ENCODE assay signal across 8 cellular contexts in the genomic region with DNA sequence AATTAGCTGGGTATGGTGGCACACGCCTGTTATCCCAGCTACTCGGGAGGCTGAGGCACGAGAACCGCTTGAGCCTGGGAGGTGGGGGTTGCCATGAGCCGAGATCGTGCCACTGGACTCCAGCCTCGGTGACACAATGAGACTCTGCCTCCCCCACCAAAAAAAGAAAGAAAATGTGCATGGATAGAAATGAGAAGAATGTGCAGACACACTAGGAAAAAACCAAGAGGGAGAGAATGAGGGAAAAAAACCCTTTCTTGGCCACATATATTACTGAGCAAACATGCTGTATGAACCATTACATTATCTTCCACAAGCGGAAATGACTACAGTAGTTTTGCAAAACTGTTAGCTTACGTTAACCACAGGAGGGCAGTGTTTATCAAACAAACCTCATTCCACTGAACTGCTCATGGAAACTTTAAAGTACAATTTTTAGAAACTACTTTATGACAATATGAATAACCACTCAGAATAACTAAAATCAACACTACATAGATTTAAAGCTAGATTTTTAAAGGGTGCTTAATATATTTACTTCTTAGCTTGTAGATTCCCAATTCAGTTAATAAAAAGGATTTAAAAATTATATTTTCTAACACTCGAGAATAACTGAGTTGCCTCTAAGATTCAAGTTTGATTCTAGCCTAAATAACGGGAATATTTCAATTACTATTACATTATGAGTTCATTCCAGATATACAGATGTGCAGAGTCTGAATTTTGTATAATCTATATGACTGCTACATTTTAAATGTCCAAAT. TPM values are rescaled to one million over a fixed set of nuclear protein-coding genes. Genes with fewer than 3 reads are reported as not detected.
A peak's percentile ranks its signal among the peaks of the same experiment; 100 is the strongest.
DNase-seq lines count a peak whose midpoint lies in the region; ATAC-seq, FAIRE-seq and TF ChIP-seq lines count a peak whose summit lies in the region.

No MANE protein-coding gene starts in this region.

- H3K4me1 Mint-ChIP-seq in astrocyte (ENCODE audit: low read depth, unreplicated experiment) = peaks cover 15% of the 10 kb centered on the region

- DNase-seq in DMS 273 treated with DMSO at 0.1 percent for 48 hours (lab: John Stamatoyannopoulos, UW) (peak; percentile 20), GM19240 (ENCODE audit: insufficient read length, low spot score) (peak; percentile 35), HK-2 (ENCODE audit: unreplicated experiment) (peak; percentile 21), Peyer's patch (no peak), astrocyte (ENCODE audit: low read depth) (peak; percentile 91), hepatocyte (ENCODE audit: low spot score) (peak; percentile 74), small intestine (peak; percentile 75)

- H3K36me3 Mint-ChIP-seq in astrocyte (ENCODE audit: low read depth, unreplicated experiment) = no peaks in the 10 kb centered on the region

- H3K27ac Mint-ChIP-seq in astrocyte (ENCODE audit: unreplicated experiment) = peak overlapping the region; percentile 54

- 55% methylated on average over 11 of the region's 11 CpGs for WGBS in hepatocyte (ENCODE audit: low lambda C conversion rate, missing lambda C conversion rate)
- WGBS in small intestine, 3 donors = 32 to 48% (median 34%) methylated on average over 11 of the region's 11 CpGs

- no peak overlapping the region for H3K4me3 Mint-ChIP-seq in astrocyte (ENCODE audit: unreplicated experiment)

- H3K27me3 Mint-ChIP-seq in astrocyte (ENCODE audit: low read depth, unreplicated experiment) = no peaks in the 10 kb centered on the region

- H3K36me3 ChIP-seq in Peyer's patch (peaks cover 0 to 4% (median 0%) of the 10 kb centered on the region in 3 donors), astrocyte (ENCODE audit: insufficient read depth, low read length) (no peaks in the 10 kb centered on the region), hepatocyte (replicated peaks; ENCODE audit: insufficient read depth, low read depth) (no peaks in the 10 kb centered on the region), small intestine (ENCODE audit: control insufficient read depth in 2 of 2, insufficient read depth in 2 of 2, low read length in 2 of 2) (no peaks in the 10 kb centered on the region)

- H3K9me3 ChIP-seq in Peyer's patch (no peaks in the 10 kb centered on the region), astrocyte (ENCODE audit: insufficient read depth, low read depth, low read length) (no peaks in the 10 kb centered on the region), hepatocyte (ENCODE audit: low read depth) (no peaks in the 10 kb centered on the region), small intestine (ENCODE audit: control insufficient read depth, low read depth) (no peaks in the 10 kb centered on the region)

- no peaks in the 10 kb centered on the region for H3K9me2 ChIP-seq in hepatocyte (replicated peaks; ENCODE audit: insufficient read depth)

- no peak overlapping the region for H3K27ac ChIP-seq in Peyer's patch
- H3K27ac ChIP-seq in astrocyte (ENCODE audit: low read depth, low read length) = peak overlapping the region; percentile 59
- H3K27ac ChIP-seq in hepatocyte = peak overlapping the region; percentile 9
- H3K27ac ChIP-seq in small intestine (ENCODE audit: low read depth in 1 of 2, low read length in 1 of 2) = peak overlapping the region in 1 of 2 donors; percentile 41

- TF ChIP-seq POLR2A in Peyer's patch (IDR thresholded peaks at IDR 0.05) = no peak

- H3K4me2 ChIP-seq in astrocyte (ENCODE audit: low read length) (peak overlapping the region; percentile 71), hepatocyte (no peak overlapping the region)

- H3K9ac ChIP-seq in astrocyte (ENCODE audit: low read length) = peak overlapping the region; percentile 49

- H3K27me3 ChIP-seq in Peyer's patch (no peaks in the 10 kb centered on the region), astrocyte (ENCODE audit: insufficient read depth, low read length) (no peaks in the 10 kb centered on the region), hepatocyte (no peaks in the 10 kb centered on the region), small intestine (ENCODE audit: control insufficient read depth in 2 of 2, insufficient read depth in 2 of 2, low read length in 2 of 2) (no peaks in the 10 kb centered on the region)

- H3K79me2 ChIP-seq in astrocyte (ENCODE audit: insufficient read depth, low read length) (peaks cover 39% of the 10 kb centered on the region), hepatocyte (peaks cover 74% of the 10 kb centered on the region)

- H2AFZ ChIP-seq in astrocyte (ENCODE audit: low read depth, low read length) (peak overlapping the region; percentile 28), hepatocyte (no peak overlapping the region)

- H3K4me1 ChIP-seq in Peyer's patch (peaks cover 0 to 5% (median 2%) of the 10 kb centered on the region in 4 donors), astrocyte (ENCODE audit: insufficient read depth, low read length) (peaks cover 4% of the 10 kb centered on the region), hepatocyte (ENCODE audit: insufficient read depth) (no peaks in the 10 kb centered on the region), small intestine (ENCODE audit: control insufficient read depth in 2 of 2, insufficient read depth in 1 of 2, low read depth in 1 of 2, low read length in 1 of 2) (no peaks in the 10 kb centered on the region)

- no peak for ATAC-seq in GM18519 (IDR thresholded peaks at IDR 0.05; ENCODE audit: low FRiP score, unreplicated experiment)

- TF ChIP-seq CTCF in Peyer's patch (IDR thresholded peaks at IDR 0.05) = peak; percentile 52 to 90 (median 85)
- peak; percentile 63 for TF ChIP-seq CTCF in astrocyte (IDR thresholded peaks at IDR 0.05; ENCODE audit: insufficient read depth, low read depth, low read length)
- peak; percentile 80 for TF ChIP-seq CTCF in hepatocyte (IDR thresholded peaks at IDR 0.05; ENCODE audit: poor library complexity)

- H3K4me3 ChIP-seq in Peyer's patch = no peak overlapping the region
- no peak overlapping the region for H3K4me3 ChIP-seq in astrocyte (ENCODE audit: insufficient read depth, low read depth, low read length)
- no peak overlapping the region for H3K4me3 ChIP-seq in hepatocyte
- no peak overlapping the region for H3K4me3 ChIP-seq in small intestine (ENCODE audit: low read depth in 1 of 2, low read length in 2 of 2)

- no peaks in the 10 kb centered on the region for H3K9me3 Mint-ChIP-seq in astrocyte (ENCODE audit: unreplicated experiment)

- FAIRE-seq in astrocyte (lab: Jason Lieb, UNC) (peak; percentile 93), small intestine (lab: Jason Lieb, UNC) (peak; percentile 78)

- peaks cover 63% of the 10 kb centered on the region for H4K20me1 ChIP-seq in astrocyte (ENCODE audit: insufficient read depth, low read length)
- peaks cover 20% of the 10 kb centered on the region for H4K20me1 ChIP-seq in hepatocyte (ENCODE audit: insufficient read depth, poor library complexity, severe bottlenecking)

RNA-seq across cellular contexts. Expression of a gene that starts 26.4 kb away (rescaled TPM):
- total RNA-seq in Peyer's patch (10 to 100 TPM; 17.0 to 28.9 (median 19.8) TPM), astrocyte (21.9 and 25.8 TPM in 2 replicates), hepatocyte (13.3 and 15.3 TPM in 2 replicates)
- polyA plus RNA-seq in hepatocyte (4.3 and 5.8 TPM in 2 replicates), small intestine (1 to 10 TPM; 1.1 to 4.8 (median 1.6) TPM)

Comparison
In these comparisons a context has a peak if more than half of its experiments do, and no peak if none do; other contexts are left out.
1. DNase-seq: peak in DMS 273 treated with DMSO at 0.1 percent for 48 hours (single experiment), GM19240 (single experiment), HK-2 (single experiment), astrocyte (single experiment), hepatocyte (single experiment) and small intestine (single experiment); none in Peyer's patch (0 of 3).
2. H3K27ac ChIP-seq: peak in astrocyte (single experiment) and hepatocyte (single experiment); none in Peyer's patch (0 of 4).
3. Peak in every context shown above with its lines, with median percentiles within 50 percentile points of each other: CTCF ChIP-seq.